In the genomic region with DNA sequence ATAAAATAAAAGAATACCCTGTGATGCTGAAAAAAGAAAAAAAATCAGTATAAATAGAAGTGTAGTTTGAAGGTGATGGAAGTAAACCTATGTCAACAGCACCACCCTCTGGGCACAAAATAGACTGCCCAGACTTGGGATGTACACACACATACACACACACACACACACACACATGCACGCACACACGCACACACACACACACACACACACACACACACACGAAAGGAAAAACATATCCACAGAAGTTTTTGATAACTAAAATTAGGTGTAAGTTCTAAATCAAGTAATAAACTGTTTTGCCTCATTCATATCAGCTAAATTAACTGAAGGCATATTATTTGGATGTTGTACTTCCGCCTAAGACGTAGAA, we compare ENCODE assay signal across 8 cellular contexts. TPM values are rescaled to one million over a fixed set of nuclear protein-coding genes. Genes with fewer than 3 reads are reported as not detected.
DNase-seq lines count a peak whose midpoint lies in the region; ATAC-seq lines count a peak whose summit lies in the region.

No MANE protein-coding gene starts in this region.

- ATAC-seq in GM21529 (IDR thresholded peaks at IDR 0.05; ENCODE audit: unreplicated experiment) = peak; percentile 46
- peak; percentile 76 to 87 for ATAC-seq in left cardiac atrium

- peak; percentile 47 for DNase-seq in Daoy (ENCODE audit: low read depth)
- peak; percentile 28 for DNase-seq in NCI-H1105 (lab: John Stamatoyannopoulos, UW)
- DNase-seq in activated CD4-positive, alpha-beta T cell treated with anti-CD3 and anti-CD28 coated beads, Interleukin-2, amount 50 U/mL, for 1 hour = peak; percentile 2
- DNase-seq in left cardiac atrium = peak; percentile 58
- peak; percentile 29 for DNase-seq in smooth muscle cell of the brain vasculature (ENCODE audit: low read depth, low spot score)
- no peak for DNase-seq in cerebellar nuclear complex (lab: John Stamatoyannopoulos, UW)
- DNase-seq in GM19238 (ENCODE audit: insufficient read length, low spot score) = no peak

- intact Hi-C loops in left cardiac atrium (cut with DNase I) = loop anchor here (5.0 to 10.0 kb wide), 3 partner anchors 194 to 284 kb away; no protein-coding TSS in a partner anchor

RNA-seq across cellular contexts. Expression of a gene that starts 40.5 kb away (rescaled TPM):
- 177 and 189 TPM in 2 replicates for total RNA-seq in Daoy (2014; rRNA removed; shearing (Covaris generic))
- 100 to 1,000 TPM; 243 to 278 TPM for total RNA-seq in left cardiac atrium

Comparison
In these comparisons a context has a peak if more than half of its experiments do, and no peak if none do; other contexts are left out.
1. DNase-seq: peak in Daoy (single experiment), NCI-H1105 (single experiment), activated CD4-positive, alpha-beta T cell treated with anti-CD3 and anti-CD28 coated beads, Interleukin-2, amount 50 U/mL, for 1 hour (single experiment), left cardiac atrium (single experiment) and smooth muscle cell of the brain vasculature (single experiment); none in cerebellar nuclear complex (0 of 2) and GM19238 (single experiment).